ENCODE assay signal across 8 cellular contexts in the genomic region with DNA sequence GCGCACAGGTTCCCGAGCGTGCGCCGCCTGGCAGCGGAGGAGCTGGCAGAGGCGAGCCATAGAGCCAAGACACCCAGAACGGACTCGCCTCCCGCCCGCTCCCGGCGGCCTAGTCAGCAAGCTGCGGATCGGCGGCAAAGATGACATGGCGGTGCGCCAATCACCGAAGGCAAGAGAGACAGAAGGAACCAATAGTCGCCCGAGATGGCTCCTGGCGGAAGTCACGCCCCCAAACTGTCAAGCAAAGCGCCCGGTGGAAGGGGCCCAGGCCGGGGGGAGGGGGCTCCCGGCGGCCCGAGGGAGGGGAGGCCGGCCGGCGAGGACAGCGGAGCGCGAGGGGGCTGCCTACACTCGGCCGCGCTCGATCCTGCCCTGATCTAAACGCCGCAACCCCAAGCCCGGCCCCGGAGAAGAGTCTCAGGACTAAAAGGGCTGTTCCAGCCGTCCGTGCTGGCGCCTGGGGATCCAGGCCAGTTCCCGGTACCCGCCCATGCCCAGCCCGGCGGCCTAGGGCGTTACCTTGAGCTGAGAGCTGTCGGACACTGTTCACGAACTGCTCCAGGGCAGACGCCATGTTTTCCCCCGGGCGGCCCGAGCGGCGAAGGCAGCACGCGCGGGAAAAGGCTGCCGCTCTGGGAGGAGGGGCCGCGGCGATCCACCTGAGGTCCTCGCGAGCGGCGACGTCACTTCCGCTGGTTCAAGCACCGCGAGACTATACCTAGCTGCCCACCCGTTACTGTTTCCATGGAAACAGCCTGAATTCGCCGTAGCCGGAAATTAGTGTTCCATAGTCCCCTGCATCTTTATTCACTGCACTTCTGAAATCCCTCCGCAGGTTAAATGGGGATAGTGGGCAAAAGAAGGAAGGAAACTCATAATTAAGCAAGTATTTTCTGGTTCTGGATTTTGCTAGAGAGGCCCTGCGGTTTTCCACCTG. TPM values are rescaled to one million over a fixed set of nuclear protein-coding genes. Genes with fewer than 3 reads are reported as not detected.
DNase-seq lines count a peak whose midpoint lies in the region; ATAC-seq and TF ChIP-seq lines count a peak whose summit lies in the region.

A gene (minus strand): TSS at position 634 of the 937 bp plus-strand sequence. CDS start 60 bp downstream, at position 574.

- peak within 1 kb of the TSS; percentile 69 to 75 for H3K4me3 ChIP-seq in Panc1 (ENCODE audit: low read depth in 2 of 2, low read length in 2 of 2)
- peak within 1 kb of the TSS; percentile 75 to 94 for H3K4me3 ChIP-seq in esophagus (ENCODE audit: low read depth in 1 of 2, low read length in 2 of 2)
- H3K4me3 ChIP-seq in muscle layer of colon (ENCODE audit: low read depth in 1 of 2, low read length in 2 of 2): peak within 1 kb of the TSS; percentile 55 to 72

- intact Hi-C loops in Panc1 (cut with micrococcal nuclease; ENCODE audit: unreplicated experiment): no loop called here

- POLR2A ChIA-PET in Panc1 (lab: Charles Lee): interaction anchor here (0.6 to 0.7 kb wide), 4 partner anchors 11 to 1057 kb away, joined by 3 to 6 read pairs (median 3); no protein-coding TSS in a partner anchor

- H3K27ac ChIP-seq in Panc1 (ENCODE audit: low read length): peak within 1 kb of the TSS; percentile 94
- peak within 1 kb of the TSS; percentile 96 to 97 for H3K27ac ChIP-seq in esophagus (ENCODE audit: low read depth in 2 of 2, low read length in 1 of 2)
- H3K27ac ChIP-seq in muscle layer of colon (ENCODE audit: low read depth, low read length): peak within 1 kb of the TSS; percentile 94

- TF ChIP-seq CTCF in Panc1 (IDR thresholded peaks at IDR 0.05): no peak

- H3K27me3 Mint-ChIP-seq in activated T-cell treated with anti-CD3 and anti-CD28 coated beads, Interleukin-2, amount 50 U/mL, for 4 hours (ENCODE audit: low read depth): no peaks in the 10 kb centered on the region

- H3K4me1 Mint-ChIP-seq in activated T-cell treated with anti-CD3 and anti-CD28 coated beads, Interleukin-2, amount 50 U/mL, for 4 hours (ENCODE audit: low read depth): peaks cover 32% of the 10 kb centered on the region

- CTCF ChIA-PET in Panc1 (lab: Charles Lee): no interaction called here

- ATAC-seq in GM21723 (IDR thresholded peaks at IDR 0.05; ENCODE audit: unreplicated experiment) (peak; percentile 85), Panc1 (peak; percentile 98)
- peak; percentile 93 to 95 for ATAC-seq in activated T-cell treated with anti-CD3 and anti-CD28 coated beads, Interleukin-2, amount 50 U/mL, for 4 hours

- in situ Hi-C loops in Panc1 (cut with HindIII; ENCODE audit: low pct_unique_long_range_greater_than_20kb, low sequenced_read_pairs): no loop called here

- no peaks in the 10 kb centered on the region for H3K27me3 ChIP-seq in Panc1 (ENCODE audit: control insufficient read depth, insufficient read depth, low read length)
- no peaks in the 10 kb centered on the region for H3K27me3 ChIP-seq in esophagus (ENCODE audit: control insufficient read depth in 1 of 2, insufficient read depth in 2 of 2, low read length in 2 of 2)
- no peaks in the 10 kb centered on the region for H3K27me3 ChIP-seq in muscle layer of colon (ENCODE audit: control insufficient read depth in 1 of 2, insufficient read depth in 2 of 2, low read length in 2 of 2)

- peaks cover 13% of the 10 kb centered on the region for H3K36me3 Mint-ChIP-seq in activated T-cell treated with anti-CD3 and anti-CD28 coated beads, Interleukin-2, amount 50 U/mL, for 4 hours (ENCODE audit: insufficient read depth)

- no TSS peak for BruUV-seq in Panc1 (replicated peaks; lab: Mats Ljungman, UMichigan)

- H3K36me3 ChIP-seq in Panc1 (ENCODE audit: control insufficient read depth, insufficient read depth, low read length) (no peaks in the 10 kb centered on the region), esophagus (ENCODE audit: control insufficient read depth in 2 of 2, insufficient read depth in 2 of 2, low read length in 1 of 2) (no peaks in the 10 kb centered on the region), muscle layer of colon (ENCODE audit: insufficient read depth, low read length) (no peaks in the 10 kb centered on the region)

- DNase-seq in DMS53 (lab: John Stamatoyannopoulos, UW): peak; percentile 99
- peak; percentile 70 for DNase-seq in KG1 (lab: John Stamatoyannopoulos, UW)
- DNase-seq in Panc1 (ENCODE audit: low read depth, low spot score): peak; percentile 82
- DNase-seq in activated T-cell treated with anti-CD3 and anti-CD28 coated beads, Interleukin-2, amount 50 U/mL, for 4 hours: peak; percentile 96
- peak; percentile 92 for DNase-seq in stimulated activated CD8-positive, alpha-beta memory T cell treated with anti-CD3 and anti-CD28 coated beads, Interleukin-7, amount 100 ng/mL, for 24 hours (ENCODE audit: low read depth)

- 0% methylated on average over 74 to 80 of the region's 80 CpGs for WGBS in esophagus, 2 donors

- peak within 1 kb of the TSS; percentile 95 for H3K4me3 Mint-ChIP-seq in activated T-cell treated with anti-CD3 and anti-CD28 coated beads, Interleukin-2, amount 50 U/mL, for 4 hours

- no peaks in the 10 kb centered on the region for H3K9me3 ChIP-seq in Panc1 (ENCODE audit: control insufficient read depth, insufficient read depth, low read depth, low read length)
- no peaks in the 10 kb centered on the region for H3K9me3 ChIP-seq in esophagus (ENCODE audit: control insufficient read depth in 2 of 2, insufficient read depth in 1 of 2, low read depth in 1 of 2, low read length in 1 of 2)
- no peaks in the 10 kb centered on the region for H3K9me3 ChIP-seq in muscle layer of colon (ENCODE audit: low read length)

- no peaks in the 10 kb centered on the region for H3K9me3 Mint-ChIP-seq in activated T-cell treated with anti-CD3 and anti-CD28 coated beads, Interleukin-2, amount 50 U/mL, for 4 hours

- H3K4me1 ChIP-seq in Panc1 (ENCODE audit: control insufficient read depth, insufficient read depth, low read length) (peaks cover 7% of the 10 kb centered on the region), esophagus (ENCODE audit: control insufficient read depth in 2 of 2, insufficient read depth in 2 of 2, low read length in 1 of 2) (peaks cover 0 to 1% of the 10 kb centered on the region in 2 donors), muscle layer of colon (ENCODE audit: insufficient read depth, low read length) (peaks cover 23% of the 10 kb centered on the region)

- H3K9ac ChIP-seq in muscle layer of colon (ENCODE audit: low read length): peak within 1 kb of the TSS; percentile 44

RNA-seq across cellular contexts. Expression of the gene that starts here (rescaled TPM):
- 73.6 TPM for total RNA-seq in Panc1 (2021; ENCODE audit: unreplicated experiment)
- polyA plus RNA-seq in Panc1 (2012; ENCODE audit: insufficient read length): 48.1 TPM
- total RNA-seq in activated T-cell treated with anti-CD3 and anti-CD28 coated beads, Interleukin-2, amount 50 U/mL, for 4 hours: 100 to 1,000 TPM; 154 to 163 (median 161) TPM
- polyA plus RNA-seq in esophagus: 10 to 100 TPM; 19.2 to 58.3 TPM

Comparison
In these comparisons a context has a peak if more than half of its experiments do, and no peak if none do; other contexts are left out.
1. Peak in every context shown above with its lines: DNase-seq, ATAC-seq, H3K4me3 ChIP-seq and H3K27ac ChIP-seq.